8 cellular contexts compared by ENCODE assay signal in the genomic region with DNA sequence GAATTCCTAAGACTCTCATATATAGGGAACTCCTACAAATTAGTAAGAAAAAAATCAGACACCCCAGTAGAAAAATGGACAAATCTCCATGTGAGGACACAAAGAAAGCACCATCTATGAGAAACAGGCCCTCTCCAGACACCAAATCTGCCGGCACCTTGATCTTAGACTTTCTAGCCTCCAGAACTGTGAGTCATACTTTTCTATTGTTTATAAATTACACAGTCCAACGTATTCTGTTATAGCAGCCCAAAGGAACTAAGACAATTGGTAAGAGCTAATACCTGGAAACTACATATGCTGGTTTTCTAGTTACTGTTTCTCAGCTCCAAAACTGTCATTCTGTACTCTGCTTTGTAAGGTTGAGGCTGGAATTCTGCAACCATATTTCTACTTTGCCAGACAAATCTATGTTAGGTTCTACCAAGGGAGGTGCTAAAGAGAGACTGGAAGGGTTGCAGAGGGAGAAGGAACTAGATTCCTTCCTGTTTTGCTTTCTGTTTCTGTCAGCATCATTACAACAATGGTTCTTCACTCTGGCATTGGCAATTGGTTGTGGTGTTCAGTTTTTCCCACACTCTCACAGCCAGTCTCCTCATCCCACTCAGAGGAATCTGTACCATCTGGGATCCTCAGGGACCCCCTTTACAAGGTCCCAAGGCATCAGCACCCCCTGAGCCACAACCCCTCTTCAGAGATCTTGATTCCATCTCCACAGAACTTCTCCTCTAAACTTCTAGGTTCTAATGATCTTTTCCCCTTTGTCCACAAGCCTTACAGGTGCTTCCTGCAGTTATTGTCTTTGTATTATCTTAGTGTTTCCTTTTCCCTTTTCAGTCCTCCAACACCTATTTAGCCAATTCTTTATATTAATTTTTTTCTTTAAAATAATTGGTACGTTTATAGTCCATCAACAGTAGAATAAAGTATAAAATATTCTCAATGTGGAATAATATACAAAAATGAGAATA. TPM values are rescaled to one million over a fixed set of nuclear protein-coding genes. Genes with fewer than 3 reads are reported as not detected.
DNase-seq lines count a peak whose midpoint lies in the region; ATAC-seq and TF ChIP-seq lines count a peak whose summit lies in the region.

No MANE protein-coding gene starts in this region.

- peak overlapping the region; percentile 80 to 96 (median 94) for H3K27ac Mint-ChIP-seq in CD14-positive monocyte

- DNase-seq in CD14-positive monocyte (ENCODE audit: low spot score) (no peak), NAMALWA (ENCODE audit: low spot score) (peak; percentile 17), esophagus squamous epithelium (lab: John Stamatoyannopoulos, UW) (no peak), sigmoid colon (no peak), COR-L47 (lab: John Stamatoyannopoulos, UW) (no peak)
- no peak for DNase-seq in activated effector memory CD4-positive, alpha-beta T cell treated with anti-CD3 and anti-CD28 coated beads, Interleukin-2, amount 50 U/mL, for 16 hours
- DNase-seq in stimulated activated CD4-positive, alpha-beta T cell treated with anti-CD3 and anti-CD28 coated beads, Interleukin-1b, Interleukin-23, amount 100 ng/mL, for 48 hours, result no peak

- no peaks in the 10 kb centered on the region for H3K36me3 Mint-ChIP-seq in CD14-positive monocyte

- peaks cover 27% of the 10 kb centered on the region for H3K4me1 Mint-ChIP-seq in CD14-positive monocyte

- H3K4me1 ChIP-seq in esophagus squamous epithelium (peaks cover 0 to 45% (median 19%) of the 10 kb centered on the region in 3 donors), sigmoid colon (peaks cover 0 to 3% (median 0%) of the 10 kb centered on the region in 4 donors)

- no peaks in the 10 kb centered on the region for H3K27me3 Mint-ChIP-seq in CD14-positive monocyte (ENCODE audit: low read depth in 3 of 3)

- TF ChIP-seq POLR2A in esophagus squamous epithelium (IDR thresholded peaks at IDR 0.05) (no peak), sigmoid colon (IDR thresholded peaks at IDR 0.05) (no peak)

- peak; percentile 60 for ATAC-seq in GM21737 (IDR thresholded peaks at IDR 0.05; ENCODE audit: unreplicated experiment)

- WGBS in esophagus squamous epithelium, 2 donors, result 37 to 38% methylated on average over 3 of the region's 3 CpGs
- WGBS in sigmoid colon, 2 donors, result 37 to 51% methylated on average over 3 of the region's 3 CpGs

- no peak for TF ChIP-seq EP300 in sigmoid colon (IDR thresholded peaks at IDR 0.05)

- no peaks in the 10 kb centered on the region for H3K27me3 ChIP-seq in esophagus squamous epithelium
- H3K27me3 ChIP-seq in sigmoid colon, result no peaks in the 10 kb centered on the region

- H3K4me3 ChIP-seq in esophagus squamous epithelium (peak overlapping the region in 1 of 4 donors; percentile 28), sigmoid colon (no peak overlapping the region)

- H3K36me3 ChIP-seq in esophagus squamous epithelium (no peaks in the 10 kb centered on the region), sigmoid colon (no peaks in the 10 kb centered on the region)

- H3K4me3 Mint-ChIP-seq in CD14-positive monocyte, result peak overlapping the region; percentile 74 to 84

- H3K9me3 ChIP-seq in esophagus squamous epithelium (no peaks in the 10 kb centered on the region), sigmoid colon (no peaks in the 10 kb centered on the region)

- H3K9me3 Mint-ChIP-seq in CD14-positive monocyte, result no peaks in the 10 kb centered on the region

- peak overlapping the region; percentile 1 to 69 (median 46) for H3K27ac ChIP-seq in esophagus squamous epithelium
- no peak overlapping the region for H3K27ac ChIP-seq in sigmoid colon

- intact Hi-C loops in CD14-positive monocyte (cut with micrococcal nuclease), result no loop called here
- intact Hi-C loops in esophagus squamous epithelium (cut with DNase I), result no loop called here
- intact Hi-C loops in sigmoid colon (cut with DNase I), result loop anchor here (10.0 kb wide), 1 partner anchor 495 kb away; no protein-coding TSS in a partner anchor

- TF ChIP-seq CTCF in CD14-positive monocyte (IDR thresholded peaks at IDR 0.05) (no peak), esophagus squamous epithelium (IDR thresholded peaks at IDR 0.05) (no peak), sigmoid colon (IDR thresholded peaks at IDR 0.05) (no peak)

RNA-seq across cellular contexts. Expression of gene FAM241A, which starts 35.5 kb away (rescaled TPM):
- polyA plus RNA-seq in CD14-positive monocyte, result 1 to 10 TPM; 4.8 to 5.5 TPM
- 1 to 10 TPM; 1.3 to 4.7 (median 4.0) TPM for total RNA-seq in esophagus squamous epithelium
- total RNA-seq in sigmoid colon, result 1 to 10 TPM; 2.8 to 3.7 (median 2.9) TPM
- polyA plus RNA-seq in sigmoid colon, result 1 to 10 TPM; 1.2 to 1.8 (median 1.6) TPM

Comparison
In these comparisons a context has a peak if more than half of its experiments do, and no peak if none do; other contexts are left out.
1. H3K27ac ChIP-seq: peak in esophagus squamous epithelium (4 of 4); none in sigmoid colon (0 of 4).